Comparison of ENCODE assay signal across 10 cellular contexts in genomic region chr15:96337354-96337990, GRCh38. TPM values are rescaled to one million over a fixed set of nuclear protein-coding genes. Genes with fewer than 3 reads are reported as not detected.
DNase-seq lines count a peak whose midpoint lies in the region; ATAC-seq, FAIRE-seq and TF ChIP-seq lines count a peak whose summit lies in the region.
"Had no signal": no experiment of that assay in that cellular context is flagged by ENCODE, and none has a peak within 500 bp of the region (broad histone marks: within the 10 kb centered on the region; RNA-seq: fewer than 3 reads in every experiment).

No MANE protein-coding gene starts in this region.

- DNase-seq in HAP-1 (ENCODE audit: low spot score in 2 of 2) (peak in 1 of 2 experiments; percentile 50), astrocyte of the cerebellum (ENCODE audit: low read depth) (no peak), keratinocyte (ENCODE audit: low read depth, low spot score) (no peak), NCI-H345 treated with DMSO at 0.1 percent for 48 hours (lab: John Stamatoyannopoulos, UW; ENCODE audit: unreplicated experiment) (no peak), Kasumi-1 (lab: John Stamatoyannopoulos, UW) (no peak)
- DNase-seq: activated T-cell treated with anti-CD3 and anti-CD28 coated beads, Interleukin-2, amount 50 U/mL, for 72 hours; stimulated activated CD4-positive, alpha-beta T cell treated with anti-CD3 and anti-CD28 coated beads, Interleukin-4, amount 100 ng/mL, for 1 hour had no signal

- no peaks in the 10 kb centered on the region for H3K9me1 ChIP-seq in keratinocyte (ENCODE audit: control insufficient read depth, extremely low read depth, insufficient read depth, low read length)

- in situ Hi-C loops in HAP-1 (cut with MboI; ENCODE audit: low sequenced_read_pairs), result loop anchor here (25.0 kb wide), 2 partner anchors 500 to 1075 kb away; no protein-coding TSS in a partner anchor
- in situ Hi-C loops in astrocyte of the cerebellum (cut with HindIII; ENCODE audit: low sequenced_read_pairs), result loop anchor here (25.0 kb wide), 2 partner anchors 900 to 1675 kb away; no protein-coding TSS in a partner anchor

- peaks cover 95% of the 10 kb centered on the region for H3K79me2 ChIP-seq in keratinocyte (ENCODE audit: control insufficient read depth, insufficient read depth, low read length)

- H3K4me3 ChIP-seq in HAP-1 (peak overlapping the region; percentile 63), astrocyte of the cerebellum (ENCODE audit: low read depth, low read length) (peak overlapping the region; percentile 95), keratinocyte (ENCODE audit: control insufficient read depth in 2 of 3, extremely low read depth in 1 of 3, insufficient read depth in 2 of 3, low read depth in 1 of 3, low read length in 3 of 3) (no peak overlapping the region), skeletal muscle satellite cell (ENCODE audit: low read length) (peak overlapping the region; percentile 94)

- H3K27me3 ChIP-seq in HAP-1 (ENCODE audit: low read depth) (no peaks in the 10 kb centered on the region), keratinocyte (ENCODE audit: control insufficient read depth, extremely low read depth, insufficient read depth, low read length) (no peaks in the 10 kb centered on the region), skeletal muscle satellite cell (ENCODE audit: control insufficient read depth, insufficient read depth, low read length) (no peaks in the 10 kb centered on the region)

- H3K9ac ChIP-seq in keratinocyte (ENCODE audit: control insufficient read depth, extremely low read depth, insufficient read depth, low read length) (no peak overlapping the region), skeletal muscle satellite cell (ENCODE audit: low read depth, low read length) (peak overlapping the region; percentile 95)

- H3K9me3 ChIP-seq in HAP-1 (no peaks in the 10 kb centered on the region), keratinocyte (ENCODE audit: control insufficient read depth, low read depth, low read length) (no peaks in the 10 kb centered on the region), skeletal muscle satellite cell (replicated peaks; ENCODE audit: low read length) (no peaks in the 10 kb centered on the region)

- H3K27ac ChIP-seq in keratinocyte (ENCODE audit: control insufficient read depth, insufficient read depth, low read length), result no peak overlapping the region

- H2AFZ ChIP-seq in keratinocyte (ENCODE audit: control insufficient read depth, low read length), result no peak overlapping the region

- ATAC-seq in GM21423 (IDR thresholded peaks at IDR 0.05; ENCODE audit: unreplicated experiment), result no peak
- ATAC-seq in HG03521 (IDR thresholded peaks at IDR 0.05; ENCODE audit: unreplicated experiment), result no peak
- ATAC-seq: activated T-cell treated with anti-CD3 and anti-CD28 coated beads, Interleukin-2, amount 50 U/mL, for 72 hours had no signal

- peaks cover 39% of the 10 kb centered on the region for H3K4me1 ChIP-seq in HAP-1
- peaks cover 42% of the 10 kb centered on the region for H3K4me1 ChIP-seq in keratinocyte (ENCODE audit: control insufficient read depth, extremely low read depth, insufficient read depth, low read length)
- peaks cover 11% of the 10 kb centered on the region for H3K4me1 ChIP-seq in skeletal muscle satellite cell (ENCODE audit: control insufficient read depth, insufficient read depth, low read length)

- FAIRE-seq in keratinocyte (lab: Jason Lieb, UNC), result no peak

- H4K20me1 ChIP-seq in keratinocyte (ENCODE audit: control insufficient read depth, extremely low read depth, insufficient read depth, low read length), result no peaks in the 10 kb centered on the region

- peaks cover 37% of the 10 kb centered on the region for H3K36me3 ChIP-seq in HAP-1 (replicated peaks)
- peaks cover 17 to 28% of the 10 kb centered on the region in 2 experiments for H3K36me3 ChIP-seq in keratinocyte (ENCODE audit: control insufficient read depth in 2 of 2, extremely low read depth in 1 of 2, insufficient read depth in 2 of 2, low read length in 2 of 2)
- peaks cover 83% of the 10 kb centered on the region for H3K36me3 ChIP-seq in skeletal muscle satellite cell (ENCODE audit: insufficient read depth, low read length)

- TF ChIP-seq CTCF in astrocyte of the cerebellum (IDR thresholded peaks at IDR 0.05; ENCODE audit: low read depth, low read length, missing control alignments) (no peak), keratinocyte (optimal IDR thresholded peaks at IDR 0.05 in 1 of 3, IDR thresholded peaks at IDR 0.05 in 1 of 3, conservative IDR thresholded peaks at IDR 0.05 in 1 of 3; ENCODE audit: extremely low read depth in 1 of 3, insufficient read depth in 2 of 3, low read length in 3 of 3) (no peak)

- dilution Hi-C loops in keratinocyte (cut with MboI; ENCODE audit: extremely low pct_ligation_motif_present, low sequenced_read_pairs), result no loop called here

- H3K4me2 ChIP-seq in keratinocyte (ENCODE audit: control insufficient read depth, extremely low read depth, insufficient read depth, low read depth, low read length) (peak overlapping the region; percentile 93), skeletal muscle satellite cell (ENCODE audit: low read length) (peak overlapping the region; percentile 78)

RNA-seq across cellular contexts. Expression of gene NR2F2, which starts 7.0 kb away (rescaled TPM):
- polyA plus RNA-seq in keratinocyte, result 19.5 to 27.2 TPM (median 20.1 TPM) in 3 replicates
- 9.7 TPM for polyA plus RNA-seq in keratinocyte (2011; ENCODE audit: low read depth)
- polyA plus RNA-seq in keratinocyte (2011; cell fraction: cytosol; rRNA removed), result 26.1 and 26.9 TPM in 2 replicates
- 40.5 and 46.0 TPM in 2 replicates for polyA plus RNA-seq in keratinocyte (2011; cell fraction: nucleus; rRNA removed)
- polyA plus RNA-seq in keratinocyte (2012; ENCODE audit: low replicate concordance), result 17.2 and 43.5 TPM in 2 replicates
- polyA minus RNA-seq in keratinocyte, result 12.0 to 19.7 TPM (median 19.2 TPM) in 3 replicates
- 38.4 TPM for polyA minus RNA-seq in keratinocyte (2011; cell fraction: cytosol; rRNA and poly(A)+ RNA removed)
- polyA minus RNA-seq in keratinocyte (2011; cell fraction: nucleus; rRNA and poly(A)+ RNA removed), result 24.0 and 24.7 TPM in 2 replicates
- 9.9 and 10.0 TPM in 2 replicates for total RNA-seq in skeletal muscle satellite cell (2012; rRNA removed)
- total RNA-seq: activated T-cell treated with anti-CD3 and anti-CD28 coated beads, Interleukin-2, amount 50 U/mL, for 72 hours had no signal

Comparison
In these comparisons a context has a peak if more than half of its experiments do, and no peak if none do; other contexts are left out.
1. H3K4me3 ChIP-seq: peak in HAP-1 (single experiment), astrocyte of the cerebellum (single experiment) and skeletal muscle satellite cell (single experiment); none in keratinocyte (0 of 3).